8 cellular contexts compared by ENCODE assay signal in the genomic region with DNA sequence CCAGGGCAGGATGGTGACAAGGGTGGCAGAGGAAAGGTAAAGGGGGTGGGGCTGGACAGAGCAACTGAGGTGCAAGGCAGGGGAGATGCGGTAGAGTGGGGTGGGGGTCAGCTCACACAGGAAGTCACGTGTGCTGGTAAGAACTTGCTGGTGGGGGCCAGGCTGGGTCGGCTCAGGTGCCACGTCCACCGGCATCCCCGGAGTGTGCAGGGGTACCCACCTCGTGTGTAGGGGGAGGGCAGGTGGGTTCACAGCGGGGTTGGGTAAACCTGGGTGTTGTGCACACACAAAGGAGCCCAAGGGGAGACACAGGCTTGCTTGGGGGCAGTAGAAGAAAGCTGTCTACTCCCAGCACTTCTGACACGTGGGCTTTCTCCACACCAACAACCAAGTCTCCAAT. TPM values are rescaled to one million over a fixed set of nuclear protein-coding genes. Genes with fewer than 3 reads are reported as not detected.
"Had no signal": no experiment of that assay in that cellular context is flagged by ENCODE, and none has a peak within 500 bp of the region (broad histone marks: within the 10 kb centered on the region; RNA-seq: fewer than 3 reads in every experiment).

No MANE protein-coding gene starts in this region.

- H3K4me3 Mint-ChIP-seq: GM23338, H9 had no signal

- H3K27me3 Mint-ChIP-seq: IgD-negative memory B cell had no signal

- H3K4me1 Mint-ChIP-seq: GM23338, H9 had no signal

- H3K36me3 Mint-ChIP-seq: IgD-negative memory B cell had no signal

- ATAC-seq: GM23338, HepG2 had no signal

- DNase-seq: H9, HCEC 1CT had no signal

- H3K27ac ChIP-seq: HL-60 had no signal

- H3K4me3 ChIP-seq: GM23338 had no signal

- H3K27ac Mint-ChIP-seq: GM23338, H9 had no signal

RNA-seq across cellular contexts. Expression of a gene that starts 2.9 kb away (rescaled TPM):
- total RNA-seq: HepG2 had no signal

RNA-seq across cellular contexts. Expression of a gene that starts 25.7 kb away (rescaled TPM):
- total RNA-seq: H1, HT1080 had no signal
